13 cellular contexts compared by ENCODE assay signal in the genomic region with DNA sequence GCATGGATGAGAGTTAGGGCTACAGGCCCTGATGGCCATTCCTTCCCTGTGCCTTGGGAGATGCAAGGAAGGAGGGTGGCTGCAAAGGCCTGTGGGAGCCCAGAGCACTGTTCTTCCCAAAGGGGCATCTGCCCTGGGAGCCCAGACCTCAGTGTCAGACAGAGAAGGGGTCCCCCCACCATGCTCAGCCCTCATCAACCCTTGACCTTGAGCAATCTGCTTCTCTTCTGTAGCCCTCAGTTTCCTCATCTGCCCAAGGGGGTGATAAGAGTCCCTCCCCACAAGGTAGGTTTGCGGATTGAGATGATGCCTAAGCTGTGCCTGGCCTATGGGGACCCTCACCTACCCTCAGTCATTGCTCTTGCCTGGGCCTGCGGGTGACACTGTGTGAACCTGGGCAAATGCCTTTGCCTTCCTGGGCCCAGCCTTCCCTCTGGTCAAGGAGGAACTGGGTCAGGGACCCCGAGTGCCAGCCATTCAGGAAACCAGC. TPM values are rescaled to one million over a fixed set of nuclear protein-coding genes. Genes with fewer than 3 reads are reported as not detected.
A peak's percentile ranks its signal among the peaks of the same experiment; 100 is the strongest.
DNase-seq lines count a peak whose midpoint lies in the region; ATAC-seq lines count a peak whose summit lies in the region.
"Had no signal": no experiment of that assay in that cellular context is flagged by ENCODE, and none has a peak within 500 bp of the region (broad histone marks: within the 10 kb centered on the region; RNA-seq: fewer than 3 reads in every experiment).

No MANE protein-coding gene starts in this region.

- H3K9me3 Mint-ChIP-seq in activated CD4-positive, alpha-beta T cell treated with anti-CD3 and anti-CD28 coated beads, Interleukin-2, amount 10 ng/mL, durations not matched to agents 24 days and 14 days: no peaks in the 10 kb centered on the region
- H3K9me3 Mint-ChIP-seq: HFFc6 had no signal

- H3K4me3 Mint-ChIP-seq in activated CD4-positive, alpha-beta T cell treated with anti-CD3 and anti-CD28 coated beads, Interleukin-2, amount 10 ng/mL, durations not matched to agents 24 days and 14 days: peak overlapping the region; percentile 11
- H3K4me3 Mint-ChIP-seq: HFFc6 had no signal

- intact Hi-C loops in activated CD4-positive, alpha-beta T cell treated with anti-CD3 and anti-CD28 coated beads, Interleukin-2, amount 10 ng/mL, durations not matched to agents 24 days and 14 days (cut with micrococcal nuclease): no loop called here

- H3K36me3 Mint-ChIP-seq in activated CD4-positive, alpha-beta T cell treated with anti-CD3 and anti-CD28 coated beads, Interleukin-2, amount 10 ng/mL, durations not matched to agents 24 days and 14 days (ENCODE audit: low read depth): no peaks in the 10 kb centered on the region

- peaks cover 10% of the 10 kb centered on the region for H3K27me3 Mint-ChIP-seq in activated CD4-positive, alpha-beta T cell treated with anti-CD3 and anti-CD28 coated beads, Interleukin-2, amount 10 ng/mL, durations not matched to agents 24 days and 14 days

- H3K4me1 Mint-ChIP-seq in activated CD4-positive, alpha-beta T cell treated with anti-CD3 and anti-CD28 coated beads, Interleukin-2, amount 10 ng/mL, durations not matched to agents 24 days and 14 days: peaks cover 22% of the 10 kb centered on the region

- H3K27ac Mint-ChIP-seq in activated CD4-positive, alpha-beta T cell treated with anti-CD3 and anti-CD28 coated beads, Interleukin-2, amount 10 ng/mL, durations not matched to agents 24 days and 14 days: peak overlapping the region; percentile 16
- H3K27ac Mint-ChIP-seq: HFFc6 had no signal

- no peak for DNase-seq in activated CD4-positive, alpha-beta T cell treated with anti-CD3 and anti-CD28 coated beads, Interleukin-2, amount 10 ng/mL, durations not matched to agents 24 days and 14 days
- no peak for DNase-seq in activated CD4-positive, alpha-beta T cell treated with anti-CD3 and anti-CD28 coated beads, Interleukin-2, amount 50 U/mL, for 48 hours
- DNase-seq in stimulated activated naive CD8-positive, alpha-beta T cell treated with anti-CD3 and anti-CD28 coated beads, Interleukin-15, Interleukin-2, amounts not matched to agents 100 U/mL and 50 U/mL, for 24 hours: no peak
- DNase-seq in HPDE6-E6E7 (ENCODE audit: extremely low spot score) (no peak), NOMO-1 treated with DMSO at 0.1 percent for 48 hours (lab: John Stamatoyannopoulos, UW; ENCODE audit: unreplicated experiment) (no peak), glomerular visceral epithelial cell (ENCODE audit: extremely low spot score) (no peak)
- DNase-seq: central memory CD4-positive, alpha-beta T cell; GDM1; HFFc6; NCI-H2081 treated with DMSO at 0.1 percent for 48 hours had no signal

- ATAC-seq in HG02759 (IDR thresholded peaks at IDR 0.05; ENCODE audit: unreplicated experiment): peak; percentile 26
- peak; percentile 14 for ATAC-seq in HG03520 (IDR thresholded peaks at IDR 0.05; ENCODE audit: unreplicated experiment)
- peak; percentile 20 for ATAC-seq in stimulated activated naive CD8-positive, alpha-beta T cell treated with anti-CD3 and anti-CD28 coated beads, Interleukin-15, Interleukin-2, amounts not matched to agents 100 U/mL and 50 U/mL, for 24 hours

RNA-seq across cellular contexts. Expression of a gene that starts 47.5 kb away (rescaled TPM):
- not detected in 2 replicates for total RNA-seq in activated CD4-positive, alpha-beta T cell treated with anti-CD3 and anti-CD28 coated beads, Interleukin-2, amount 10 ng/mL, durations not matched to agents 24 days and 14 days
- total RNA-seq: fibroblast of villous mesenchyme, HFFc6 had no signal
